Comparison of ENCODE assay signal across 14 cellular contexts in the genomic region with DNA sequence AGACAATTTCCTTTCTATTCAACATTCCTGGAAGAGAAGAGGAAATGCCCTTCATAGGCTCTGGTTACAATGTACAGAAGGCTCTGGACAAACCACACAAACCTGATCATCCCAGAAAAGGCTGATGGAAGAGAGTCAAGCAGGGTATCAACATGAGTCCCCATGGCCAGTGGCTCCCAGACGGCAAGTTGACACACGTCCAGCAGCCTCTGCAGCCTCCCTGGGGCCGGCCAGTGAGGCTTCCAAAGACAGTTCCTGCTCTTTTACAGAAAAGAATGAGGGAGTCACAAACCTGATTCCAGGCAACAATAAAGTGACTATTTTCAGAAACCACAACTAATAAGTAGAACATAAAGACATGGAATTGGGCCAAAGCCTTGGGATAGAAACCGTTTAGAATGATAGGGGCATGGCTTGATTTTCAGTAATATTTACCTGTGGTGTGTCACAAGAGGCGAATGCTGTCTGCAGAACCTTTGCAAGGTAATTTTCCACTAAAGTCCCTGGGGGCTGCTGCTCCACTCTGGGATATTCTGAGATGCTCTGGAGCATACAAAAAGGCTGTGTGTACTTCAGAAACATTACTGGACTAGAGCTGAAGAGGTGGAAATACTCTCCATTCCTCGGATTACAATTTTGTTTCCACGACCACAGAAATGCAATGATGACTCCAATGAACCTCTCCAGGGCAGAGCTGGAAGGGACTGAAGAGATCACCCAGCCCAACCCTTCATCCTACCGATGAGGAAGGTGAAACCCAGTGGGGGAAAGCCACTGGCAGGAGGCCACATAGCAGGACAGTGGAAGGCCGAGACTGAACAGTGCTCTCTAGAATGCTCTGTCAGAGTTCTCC. TPM values are rescaled to one million over a fixed set of nuclear protein-coding genes. Genes with fewer than 3 reads are reported as not detected.
DNase-seq lines count a peak whose midpoint lies in the region; FAIRE-seq and TF ChIP-seq lines count a peak whose summit lies in the region.
"Had no signal": no experiment of that assay in that cellular context is flagged by ENCODE, and none has a peak within 500 bp of the region (broad histone marks: within the 10 kb centered on the region; RNA-seq: fewer than 3 reads in every experiment).

No MANE protein-coding gene starts in this region.

- H3K9ac ChIP-seq in mesenchymal stem cell (ENCODE audit: low read length) = no peak overlapping the region
- no peak overlapping the region for H3K9ac ChIP-seq in kidney (ENCODE audit: low read length in 2 of 2)

- H3K4me2 ChIP-seq in mesenchymal stem cell (ENCODE audit: low read length, poor library complexity, severe bottlenecking) = no peak overlapping the region

- no peak overlapping the region for H4K91ac ChIP-seq in mesenchymal stem cell (ENCODE audit: low read length)

- H3K9me3 Mint-ChIP-seq in CD14-positive monocyte = no peaks in the 10 kb centered on the region
- H3K9me3 Mint-ChIP-seq: CD4-positive, alpha-beta T cell; endodermal cell; stimulated activated effector memory CD8-positive, alpha-beta T cell treated with anti-CD3 and anti-CD28 coated beads, Interleukin-12 subunit alpha, Interleukin-12 subunit beta, amount 100 ng/mL, for 72 hours had no signal

- H3K18ac ChIP-seq in mesenchymal stem cell (ENCODE audit: low read depth in 1 of 2, low read length in 2 of 2) = no peak overlapping the region

- H2BK120ac ChIP-seq in mesenchymal stem cell (ENCODE audit: low read depth, low read length) = no peak overlapping the region

- no peaks in the 10 kb centered on the region for H3K27me3 ChIP-seq in brain microvascular endothelial cell (replicated peaks)
- no peaks in the 10 kb centered on the region for H3K27me3 ChIP-seq in mesenchymal stem cell (ENCODE audit: control insufficient read depth in 1 of 2, insufficient read depth in 1 of 2, low read length in 2 of 2)
- no peaks in the 10 kb centered on the region for H3K27me3 ChIP-seq in small intestine (ENCODE audit: control insufficient read depth in 2 of 2, insufficient read depth in 2 of 2, low read length in 2 of 2)

- H3K14ac ChIP-seq in mesenchymal stem cell (ENCODE audit: low read length in 2 of 2) = no peak overlapping the region

- H3K79me1 ChIP-seq in mesenchymal stem cell (replicated peaks; ENCODE audit: low read length, poor library complexity, severe bottlenecking) = peaks cover 50% of the 10 kb centered on the region

- H2BK12ac ChIP-seq in mesenchymal stem cell (ENCODE audit: low read length in 2 of 2) = no peak overlapping the region

- no peaks in the 10 kb centered on the region for H3K9me3 ChIP-seq in mesenchymal stem cell (ENCODE audit: control insufficient read depth, low read length)
- no peaks in the 10 kb centered on the region for H3K9me3 ChIP-seq in kidney (ENCODE audit: control insufficient read depth in 1 of 2, low read length in 2 of 2)
- H3K9me3 ChIP-seq in small intestine (ENCODE audit: control insufficient read depth, low read depth) = no peaks in the 10 kb centered on the region

- no peak overlapping the region for H3K4ac ChIP-seq in mesenchymal stem cell (ENCODE audit: low read depth in 1 of 2, low read length in 2 of 2)

- H3K27ac ChIP-seq in brain microvascular endothelial cell (no peak overlapping the region), mesenchymal stem cell (ENCODE audit: low read length, poor library complexity, severe bottlenecking) (peak overlapping the region; percentile 73), kidney (ENCODE audit: low read depth in 2 of 2, low read length in 2 of 2) (no peak overlapping the region), small intestine (ENCODE audit: low read depth in 1 of 2, low read length in 1 of 2) (no peak overlapping the region)

- H2AK5ac ChIP-seq in mesenchymal stem cell (ENCODE audit: low read length, severe bottlenecking) = no peak overlapping the region

- no peak overlapping the region for H2AFZ ChIP-seq in mesenchymal stem cell (ENCODE audit: low read depth, low read length)

- in situ Hi-C loops in brain microvascular endothelial cell (cut with HindIII; ENCODE audit: low pct_ligation_motif_present, low sequenced_read_pairs) = no loop called here

- H3K4me3 ChIP-seq in brain microvascular endothelial cell (ENCODE audit: low read depth, low read length) (no peak overlapping the region), mesenchymal stem cell (ENCODE audit: insufficient read depth in 1 of 2, low read depth in 1 of 2, low read length in 2 of 2) (no peak overlapping the region), kidney (ENCODE audit: low read length in 2 of 2) (no peak overlapping the region), small intestine (ENCODE audit: low read depth in 1 of 2, low read length in 2 of 2) (no peak overlapping the region)

- H3K36me3 ChIP-seq in brain microvascular endothelial cell (replicated peaks) = peaks cover 5% of the 10 kb centered on the region
- H3K36me3 ChIP-seq in mesenchymal stem cell (ENCODE audit: control insufficient read depth in 1 of 2, insufficient read depth in 2 of 2, low read depth in 1 of 2, low read length in 2 of 2) = peaks cover 36 to 40% of the 10 kb centered on the region in 2 experiments
- peaks cover 0 to 6% of the 10 kb centered on the region in 2 donors for H3K36me3 ChIP-seq in kidney (ENCODE audit: control insufficient read depth in 1 of 2, insufficient read depth in 2 of 2, low read length in 2 of 2)
- H3K36me3 ChIP-seq in small intestine (ENCODE audit: control insufficient read depth in 2 of 2, insufficient read depth in 2 of 2, low read length in 2 of 2) = no peaks in the 10 kb centered on the region

- H3K4me1 ChIP-seq in mesenchymal stem cell (ENCODE audit: control insufficient read depth, insufficient read depth, low read depth, low read length) (peaks cover 12% of the 10 kb centered on the region), kidney (ENCODE audit: control insufficient read depth in 1 of 2, insufficient read depth in 1 of 2, low read depth in 1 of 2, low read length in 2 of 2) (peaks cover 0 to 2% of the 10 kb centered on the region in 2 donors), small intestine (ENCODE audit: control insufficient read depth in 2 of 2, insufficient read depth in 1 of 2, low read depth in 1 of 2, low read length in 1 of 2) (no peaks in the 10 kb centered on the region)

- intact Hi-C loops in kidney (cut with DNase I) (no loop called here), CD14-positive monocyte (cut with micrococcal nuclease) (no loop called here)

- TF ChIP-seq CTCF in brain microvascular endothelial cell (IDR thresholded peaks at IDR 0.05; ENCODE audit: low read depth, low read length, missing control alignments) = no peak
- TF ChIP-seq CTCF in kidney (IDR thresholded peaks at IDR 0.05; ENCODE audit: borderline replicate concordance, extremely low read depth, insufficient read depth) = no peak
- TF ChIP-seq CTCF in CD14-positive monocyte (IDR thresholded peaks at IDR 0.05) = no peak

- H2BK5ac ChIP-seq in mesenchymal stem cell (ENCODE audit: low read depth, low read length, poor library complexity, severe bottlenecking) = no peak overlapping the region

- H3K23ac ChIP-seq in mesenchymal stem cell (ENCODE audit: low read length in 2 of 2) = no peak overlapping the region

- peaks cover 0 to 3% (median 0%) of the 10 kb centered on the region in 3 donors for H3K27me3 Mint-ChIP-seq in CD14-positive monocyte (ENCODE audit: low read depth in 3 of 3)
- H3K27me3 Mint-ChIP-seq: CD4-positive, alpha-beta T cell had no signal

- H3K36me3 Mint-ChIP-seq in CD14-positive monocyte = peaks cover 58 to 75% of the 10 kb centered on the region in 2 donors

- H3K4me1 Mint-ChIP-seq in CD14-positive monocyte = no peaks in the 10 kb centered on the region
- H3K4me1 Mint-ChIP-seq: endodermal cell had no signal

- H3K4me3 Mint-ChIP-seq in CD14-positive monocyte = no peak overlapping the region
- H3K4me3 Mint-ChIP-seq: CD4-positive, alpha-beta T cell; endodermal cell; stimulated activated effector memory CD8-positive, alpha-beta T cell treated with anti-CD3 and anti-CD28 coated beads, Interleukin-12 subunit alpha, Interleukin-12 subunit beta, amount 100 ng/mL, for 72 hours had no signal

- no peak for FAIRE-seq in kidney (lab: Jason Lieb, UNC)
- no peak for FAIRE-seq in small intestine (lab: Jason Lieb, UNC)

- peak; percentile 95 for DNase-seq in DMS79 (lab: John Stamatoyannopoulos, UW)
- DNase-seq in NCI-H2029 (lab: John Stamatoyannopoulos, UW) = peak; percentile 20
- peak; percentile 41 for DNase-seq in brain microvascular endothelial cell
- DNase-seq in mesenchymal stem cell = peak; percentile 47
- DNase-seq in kidney = no peak
- no peak for DNase-seq in small intestine
- DNase-seq in CD14-positive monocyte (ENCODE audit: low spot score) = no peak
- DNase-seq in ureter (ENCODE audit: low spot score) = no peak
- DNase-seq: CD4-positive, alpha-beta T cell; endodermal cell; MM.1S; NCI-H524; stimulated activated CD4-positive, alpha-beta T cell treated with anti-CD3 and anti-CD28 coated beads, Interleukin-2, amount 100 ng/mL, for 24 hours had no signal

- H3K27ac Mint-ChIP-seq in CD14-positive monocyte = no peak overlapping the region
- H3K27ac Mint-ChIP-seq: CD4-positive, alpha-beta T cell; endodermal cell; stimulated activated effector memory CD8-positive, alpha-beta T cell treated with anti-CD3 and anti-CD28 coated beads, Interleukin-12 subunit alpha, Interleukin-12 subunit beta, amount 100 ng/mL, for 72 hours had no signal

- WGBS in mesenchymal stem cell = 83% methylated on average over 9 of the region's 9 CpGs
- 78 to 81% (median 79%) methylated on average over 9 of the region's 9 CpGs for WGBS in small intestine, 3 donors

- H4K8ac ChIP-seq in mesenchymal stem cell (ENCODE audit: low read length) = peak overlapping the region; percentile 45

- no peak overlapping the region for H2BK15ac ChIP-seq in mesenchymal stem cell (ENCODE audit: low read depth, poor library complexity, severe bottlenecking)

RNA-seq across cellular contexts. Expression of gene MED27, which starts 10.4 kb away (rescaled TPM):
- polyA plus RNA-seq in mesenchymal stem cell (2013, experiment 1 of 2) = 22.9 TPM
- polyA plus RNA-seq in mesenchymal stem cell (2013, experiment 2 of 2) = 23.3 TPM
- total RNA-seq in kidney = 15.9 TPM
- 23.1 TPM for polyA plus RNA-seq in kidney (ENCODE audit: insufficient read depth, low read depth, low replicate concordance)
- 10 to 100 TPM; 11.0 to 17.8 (median 11.1) TPM for polyA plus RNA-seq in small intestine
- polyA plus RNA-seq in CD14-positive monocyte = 10 to 100 TPM; 25.8 to 26.9 TPM
- 25.9 TPM for total RNA-seq in ureter

Comparison
In these comparisons a context has a peak if more than half of its experiments do, and no peak if none do; other contexts are left out.
1. DNase-seq: peak in DMS79 (single experiment), NCI-H2029 (single experiment), brain microvascular endothelial cell (single experiment) and mesenchymal stem cell (single experiment); none in kidney (single experiment), small intestine (single experiment), CD14-positive monocyte (single experiment) and ureter (single experiment).